Comparison of ENCODE assay signal across 33 cellular contexts in the genomic region with DNA sequence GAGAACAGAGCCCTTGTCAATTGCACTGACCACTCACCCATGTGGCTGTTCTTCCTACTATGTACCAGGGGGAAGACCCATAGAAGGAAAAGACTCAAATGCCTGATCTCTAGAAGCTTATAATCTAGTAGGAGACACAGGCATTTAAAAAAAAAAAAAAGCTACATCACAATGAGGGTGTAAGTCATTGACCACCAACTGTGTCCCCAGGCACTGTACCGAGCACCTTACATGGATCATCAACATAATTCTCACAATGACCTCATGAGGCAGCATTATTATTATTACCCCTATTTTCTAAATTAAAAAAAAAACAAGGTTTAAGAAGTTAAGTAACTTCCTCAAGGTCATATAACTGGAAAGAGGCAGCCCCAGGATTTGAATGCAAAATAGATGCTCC.
"Had no signal": no experiment of that assay in that cellular context is flagged by ENCODE, and none has a peak within 500 bp of the region (broad histone marks: within the 10 kb centered on the region; RNA-seq: fewer than 3 reads in every experiment).

No MANE protein-coding gene starts in this region.

- H3K9me3 ChIP-seq: ascending aorta, SJSA1, SK-N-SH had no signal

- H3K4me2 ChIP-seq: PC-9, SK-N-SH had no signal

- H2AFZ ChIP-seq: PC-9 had no signal

- H3K9me2 ChIP-seq: SK-N-SH had no signal

- H3K36me3 ChIP-seq: ascending aorta, SJSA1 had no signal

- H3K27me3 ChIP-seq: ascending aorta, SJSA1 had no signal

- H3K27ac ChIP-seq: ascending aorta, PC-9, SJSA1 had no signal

- FAIRE-seq: RCC 7860, TTC549 had no signal

- H3K9ac ChIP-seq: SK-N-SH had no signal

- H3K4me3 ChIP-seq: ascending aorta, PC-9, SJSA1 had no signal

- DNase-seq: activated CD4-positive, alpha-beta T cell treated with anti-CD3 and anti-CD28 coated beads for 36 hours; activated CD4-positive, alpha-beta T cell treated with anti-CD3 and anti-CD28 coated beads, Interleukin-2, amount 10 ng/mL, durations not matched to agents 7 days and 5 days; activated CD4-positive, alpha-beta T cell treated with anti-CD3 and anti-CD28 coated beads, Interleukin-2, amount 50 U/mL, for 48 hours; activated CD8-positive, alpha-beta T cell treated with anti-CD3 and anti-CD28 coated beads, Interleukin-2, amount 10 ng/mL, durations not matched to agents 7 days and 5 days; activated gamma-delta T cell; activated naive CD4-positive, alpha-beta T cell treated with Interleukin-2 at 50 U/mL for 16 hours; activated naive CD8-positive, alpha-beta T cell treated with anti-CD3 and anti-CD28 coated beads, Interleukin-2, amount 10 ng/mL, durations not matched to agents 7 days and 5 days; activated T-cell treated with anti-CD3 and anti-CD28 coated beads, Interleukin-2, amount 50 U/mL, for 24 hours; amygdala; caudate nucleus; cerebellar nuclear complex; Karpas-422; MM.1S; MV-4-11; NCI-H1092; NCI-H1436 treated with DMSO at 0.1 percent for 48 hours; NCI-H1694 treated with DMSO at 0.1 percent for 48 hours; NCI-H2029 treated with DMSO at 0.1 percent for 48 hours; NCI-H2107; NCI-H2171; NCI-H510A; NCI-H526; NCI-H748 treated with DMSO at 0.1 percent for 48 hours; NK-92 treated with Interleukin-12 subunit alpha and Interleukin-12 subunit beta, amount 100 ng/mL, for 24 hours; PC-9; SHP77; SK-N-SH had no signal

- ATAC-seq: activated CD4-positive, alpha-beta T cell treated with anti-CD3 and anti-CD28 coated beads for 36 hours; activated CD4-positive, CD25-positive, alpha-beta regulatory T cell treated with anti-CD3 and anti-CD28 coated beads, Interleukin-2, amount 50 U/mL, for 24 hours; activated CD8-positive, alpha-beta T cell treated with anti-CD3 and anti-CD28 coated beads, Interleukin-2, amount 10 ng/mL, durations not matched to agents 7 days and 5 days; WTC11 had no signal

- H3K4me1 ChIP-seq: ascending aorta, SJSA1 had no signal
